ENCODE assay signal across 29 cellular contexts in genomic region chr1:235151033-235151432, GRCh38. TPM values are rescaled to one million over a fixed set of nuclear protein-coding genes. Genes with fewer than 3 reads are reported as not detected.
DNase-seq lines count a peak whose midpoint lies in the region; ATAC-seq, FAIRE-seq and TF ChIP-seq lines count a peak whose summit lies in the region.
"Had no signal": no experiment of that assay in that cellular context is flagged by ENCODE, and none has a peak within 500 bp of the region (broad histone marks: within the 10 kb centered on the region; RNA-seq: fewer than 3 reads in every experiment).

No MANE protein-coding gene starts in this region.

- peaks cover 48% of the 10 kb centered on the region for H3K36me3 ChIP-seq in CD8-positive, alpha-beta memory T cell (ENCODE audit: insufficient read depth, low read length)
- peaks cover 19 to 22% of the 10 kb centered on the region in 2 experiments for H3K36me3 ChIP-seq in keratinocyte (ENCODE audit: control insufficient read depth in 2 of 2, extremely low read depth in 1 of 2, insufficient read depth in 2 of 2, low read length in 2 of 2)
- peaks cover 45% of the 10 kb centered on the region for H3K36me3 ChIP-seq in effector memory CD4-positive, alpha-beta T cell (ENCODE audit: control insufficient read depth, insufficient read depth, low read length)

- H3K27ac Mint-ChIP-seq in CD4-positive, alpha-beta T cell: peak overlapping the region; percentile 22
- H3K27ac Mint-ChIP-seq in CD8-positive, alpha-beta memory T cell: peak overlapping the region in 7 of 8 donors; percentile 7 to 93 (median 29)
- H3K27ac Mint-ChIP-seq in activated naive CD8-positive, alpha-beta T cell treated with anti-CD3 and anti-CD28 coated beads, Interleukin-2, amount 10 ng/mL, durations not matched to agents 7 days and 5 days: peak overlapping the region; percentile 24
- H3K27ac Mint-ChIP-seq: dendritic cell treated with granulocyte-macrophage colony-stimulating factor and Interleukin-4, amounts not matched to agents 40 ng/mL and 50 ng/mL, for 4 days; HFFc6 had no signal

- no peaks in the 10 kb centered on the region for H3K9me3 Mint-ChIP-seq in CD4-positive, alpha-beta T cell
- no peaks in the 10 kb centered on the region for H3K9me3 Mint-ChIP-seq in CD8-positive, alpha-beta memory T cell
- no peaks in the 10 kb centered on the region for H3K9me3 Mint-ChIP-seq in activated naive CD8-positive, alpha-beta T cell treated with anti-CD3 and anti-CD28 coated beads, Interleukin-2, amount 10 ng/mL, durations not matched to agents 7 days and 5 days
- H3K9me3 Mint-ChIP-seq: dendritic cell treated with granulocyte-macrophage colony-stimulating factor and Interleukin-4, amounts not matched to agents 40 ng/mL and 50 ng/mL, for 4 days; HFFc6; naive B cell had no signal

- no peaks in the 10 kb centered on the region for H3K9me3 ChIP-seq in CD4-positive, alpha-beta T cell (ENCODE audit: control insufficient read depth, low read length)
- no peaks in the 10 kb centered on the region for H3K9me3 ChIP-seq in CD8-positive, alpha-beta memory T cell (ENCODE audit: low read length)
- no peaks in the 10 kb centered on the region for H3K9me3 ChIP-seq in keratinocyte (ENCODE audit: control insufficient read depth, low read depth, low read length)
- no peaks in the 10 kb centered on the region for H3K9me3 ChIP-seq in effector memory CD4-positive, alpha-beta T cell (ENCODE audit: control insufficient read depth, low read length)
- H3K9me3 ChIP-seq: ascending aorta, psoas muscle, vagina had no signal

- H3K9ac ChIP-seq in keratinocyte (ENCODE audit: control insufficient read depth, extremely low read depth, insufficient read depth, low read length): no peak overlapping the region
- H3K9ac ChIP-seq: GM23248 had no signal

- dilution Hi-C loops in keratinocyte (cut with MboI; ENCODE audit: extremely low pct_ligation_motif_present, low sequenced_read_pairs): no loop called here

- DNase-seq in CD4-positive, alpha-beta T cell: no peak
- DNase-seq in CD8-positive, alpha-beta memory T cell: no peak
- no peak for DNase-seq in activated naive CD8-positive, alpha-beta T cell treated with anti-CD3 and anti-CD28 coated beads, Interleukin-2, amount 10 ng/mL, durations not matched to agents 7 days and 5 days
- DNase-seq in keratinocyte (ENCODE audit: low read depth, low spot score): no peak
- no peak for DNase-seq in effector memory CD4-positive, alpha-beta T cell
- DNase-seq in NCI-H1417 treated with DMSO at 0.1 percent for 48 hours (lab: John Stamatoyannopoulos, UW): no peak
- no peak for DNase-seq in NCI-H345 (lab: John Stamatoyannopoulos, UW)
- DNase-seq: C1 segment of cervical spinal cord; central memory CD4-positive, alpha-beta T cell; GM23248; HFFc6; hypothalamus; left ventricle myocardium superior; naive B cell; NCI-H1048; NCI-H1694 treated with DMSO at 0.1 percent for 48 hours; NCI-H524 treated with DMSO at 0.1 percent for 48 hours; nucleus accumbens; psoas muscle; SHP77 treated with DMSO at 0.1 percent for 48 hours; stimulated activated CD4-positive, alpha-beta T cell treated with anti-CD3 and anti-CD28 coated beads, Interleukin-4, amount 100 ng/mL, for 4 hours; stimulated activated naive CD4-positive, alpha-beta T cell treated with Interleukin-2 at 50 U/mL for 16 hours; T-helper 9 cell had no signal

- H4K20me1 ChIP-seq in keratinocyte (ENCODE audit: control insufficient read depth, extremely low read depth, insufficient read depth, low read length): no peaks in the 10 kb centered on the region

- H3K27ac ChIP-seq in CD4-positive, alpha-beta T cell (ENCODE audit: low read depth, low read length): no peak overlapping the region
- H3K27ac ChIP-seq in CD8-positive, alpha-beta memory T cell (ENCODE audit: low read depth, low read length): no peak overlapping the region
- H3K27ac ChIP-seq in keratinocyte (ENCODE audit: control insufficient read depth, insufficient read depth, low read length): peak overlapping the region; percentile 34
- H3K27ac ChIP-seq in effector memory CD4-positive, alpha-beta T cell (ENCODE audit: insufficient read depth, low read length, poor library complexity, severe bottlenecking): no peak overlapping the region
- H3K27ac ChIP-seq: ascending aorta, GM23248, psoas muscle, vagina, VCaP had no signal

- no peak for FAIRE-seq in keratinocyte (lab: Jason Lieb, UNC)
- FAIRE-seq: D721Med had no signal

- H2AFZ ChIP-seq in keratinocyte (ENCODE audit: control insufficient read depth, low read length): no peak overlapping the region
- H2AFZ ChIP-seq: GM23248 had no signal

- H3K4me1 Mint-ChIP-seq in CD4-positive, alpha-beta T cell (ENCODE audit: low read depth): peaks cover 23% of the 10 kb centered on the region
- peaks cover 32 to 57% (median 39%) of the 10 kb centered on the region in 3 donors for H3K4me1 Mint-ChIP-seq in CD8-positive, alpha-beta memory T cell
- H3K4me1 Mint-ChIP-seq in activated naive CD8-positive, alpha-beta T cell treated with anti-CD3 and anti-CD28 coated beads, Interleukin-2, amount 10 ng/mL, durations not matched to agents 7 days and 5 days: peaks cover 26% of the 10 kb centered on the region

- intact Hi-C loops in CD4-positive, alpha-beta T cell (cut with DNase I, micrococcal nuclease): no loop called here

- peaks cover 84% of the 10 kb centered on the region for H3K36me3 Mint-ChIP-seq in CD4-positive, alpha-beta T cell (ENCODE audit: low read depth)
- peaks cover 14 to 83% (median 22%) of the 10 kb centered on the region in 3 donors for H3K36me3 Mint-ChIP-seq in CD8-positive, alpha-beta memory T cell
- H3K36me3 Mint-ChIP-seq in activated naive CD8-positive, alpha-beta T cell treated with anti-CD3 and anti-CD28 coated beads, Interleukin-2, amount 10 ng/mL, durations not matched to agents 7 days and 5 days: peaks cover 35% of the 10 kb centered on the region

- H3K79me2 ChIP-seq in keratinocyte (ENCODE audit: control insufficient read depth, insufficient read depth, low read length): peaks cover 11% of the 10 kb centered on the region

- no peak overlapping the region for H3K4me2 ChIP-seq in keratinocyte (ENCODE audit: control insufficient read depth, extremely low read depth, insufficient read depth, low read depth, low read length)

- no peak for TF ChIP-seq CTCF in CD4-positive, alpha-beta T cell (IDR thresholded peaks at IDR 0.05)
- TF ChIP-seq CTCF in keratinocyte (optimal IDR thresholded peaks at IDR 0.05 in 1 of 3, IDR thresholded peaks at IDR 0.05 in 1 of 3, conservative IDR thresholded peaks at IDR 0.05 in 1 of 3; ENCODE audit: extremely low read depth in 1 of 3, insufficient read depth in 2 of 3, low read length in 3 of 3): no peak

- H3K4me3 Mint-ChIP-seq in CD4-positive, alpha-beta T cell: no peak overlapping the region
- peak overlapping the region in 1 of 7 donors; percentile 62 for H3K4me3 Mint-ChIP-seq in CD8-positive, alpha-beta memory T cell
- no peak overlapping the region for H3K4me3 Mint-ChIP-seq in activated naive CD8-positive, alpha-beta T cell treated with anti-CD3 and anti-CD28 coated beads, Interleukin-2, amount 10 ng/mL, durations not matched to agents 7 days and 5 days
- H3K4me3 Mint-ChIP-seq: dendritic cell treated with granulocyte-macrophage colony-stimulating factor and Interleukin-4, amounts not matched to agents 40 ng/mL and 50 ng/mL, for 4 days; HFFc6 had no signal

- CTCF ChIA-PET in CD4-positive, alpha-beta T cell (lab: Charles Lee): interaction anchor here (1.3 kb wide), 1 partner anchor 10 kb away, joined by 3 read pairs; the partner anchor contains the start of gene RBM34
- CTCF ChIA-PET in CD8-positive, alpha-beta memory T cell (lab: Charles Lee): no interaction called here

- H3K4me1 ChIP-seq in CD8-positive, alpha-beta memory T cell (ENCODE audit: insufficient read depth, low read length): peaks cover 1% of the 10 kb centered on the region
- H3K4me1 ChIP-seq in keratinocyte (ENCODE audit: control insufficient read depth, extremely low read depth, insufficient read depth, low read length): no peaks in the 10 kb centered on the region
- peaks cover 4% of the 10 kb centered on the region for H3K4me1 ChIP-seq in effector memory CD4-positive, alpha-beta T cell (ENCODE audit: control insufficient read depth, insufficient read depth, low read length, poor library complexity, severe bottlenecking)
- H3K4me1 ChIP-seq: ascending aorta, psoas muscle had no signal

- H3K27me3 Mint-ChIP-seq in CD4-positive, alpha-beta T cell: no peaks in the 10 kb centered on the region
- no peaks in the 10 kb centered on the region for H3K27me3 Mint-ChIP-seq in CD8-positive, alpha-beta memory T cell
- no peaks in the 10 kb centered on the region for H3K27me3 Mint-ChIP-seq in activated naive CD8-positive, alpha-beta T cell treated with anti-CD3 and anti-CD28 coated beads, Interleukin-2, amount 10 ng/mL, durations not matched to agents 7 days and 5 days
- H3K27me3 Mint-ChIP-seq: dendritic cell treated with granulocyte-macrophage colony-stimulating factor and Interleukin-4, amounts not matched to agents 40 ng/mL and 50 ng/mL, for 4 days; naive B cell had no signal

- POLR2A ChIA-PET in CD4-positive, alpha-beta T cell (lab: Charles Lee): interaction anchor here (1.4 kb wide), 1 partner anchor 10 kb away, joined by 4 read pairs; the partner anchor contains the start of gene RBM34
- POLR2A ChIA-PET in CD8-positive, alpha-beta memory T cell (lab: Charles Lee): interaction anchor here (1.3 kb wide), 1 partner anchor 10 kb away, joined by 4 read pairs; the partner anchor contains the start of gene RBM34
- POLR2A ChIA-PET in activated naive CD8-positive, alpha-beta T cell treated with anti-CD3 and anti-CD28 coated beads, Interleukin-2, amount 10 ng/mL, durations not matched to agents 7 days and 5 days (lab: Charles Lee): no interaction called here

- H3K9me1 ChIP-seq in keratinocyte (ENCODE audit: control insufficient read depth, extremely low read depth, insufficient read depth, low read length): no peaks in the 10 kb centered on the region

- H3K27me3 ChIP-seq in CD4-positive, alpha-beta T cell (ENCODE audit: control insufficient read depth, insufficient read depth, low read length): no peaks in the 10 kb centered on the region
- no peaks in the 10 kb centered on the region for H3K27me3 ChIP-seq in CD8-positive, alpha-beta memory T cell (ENCODE audit: insufficient read depth, low read length, poor library complexity, severe bottlenecking)
- no peaks in the 10 kb centered on the region for H3K27me3 ChIP-seq in keratinocyte (ENCODE audit: control insufficient read depth, extremely low read depth, insufficient read depth, low read length)
- no peaks in the 10 kb centered on the region for H3K27me3 ChIP-seq in effector memory CD4-positive, alpha-beta T cell (replicated peaks; ENCODE audit: control insufficient read depth, insufficient read depth, low read length, poor library complexity, severe bottlenecking)
- H3K27me3 ChIP-seq: ascending aorta, vagina had no signal

- no peak overlapping the region for H3K4me3 ChIP-seq in CD8-positive, alpha-beta memory T cell (ENCODE audit: low read length)
- no peak overlapping the region for H3K4me3 ChIP-seq in keratinocyte (ENCODE audit: control insufficient read depth in 2 of 3, extremely low read depth in 1 of 3, insufficient read depth in 2 of 3, low read depth in 1 of 3, low read length in 3 of 3)
- no peak overlapping the region for H3K4me3 ChIP-seq in effector memory CD4-positive, alpha-beta T cell (ENCODE audit: insufficient read depth, low read depth, low read length, poor library complexity, severe bottlenecking)
- H3K4me3 ChIP-seq: ascending aorta, GM23248, psoas muscle, vagina had no signal

- ATAC-seq in CD4-positive, alpha-beta T cell (ENCODE audit: poor library complexity): no peak
- no peak for ATAC-seq in activated naive CD8-positive, alpha-beta T cell treated with anti-CD3 and anti-CD28 coated beads, Interleukin-2, amount 10 ng/mL, durations not matched to agents 7 days and 5 days (ENCODE audit: low read depth)
- ATAC-seq in HG03097 (IDR thresholded peaks at IDR 0.05; ENCODE audit: low FRiP score, unreplicated experiment): no peak
- ATAC-seq: left ventricle myocardium superior, psoas muscle had no signal

RNA-seq across cellular contexts. Expression of gene RBM34, which starts 10.0 kb away (rescaled TPM):
- total RNA-seq in CD4-positive, alpha-beta T cell: 100 to 1,000 TPM; 195 to 218 TPM
- total RNA-seq in CD8-positive, alpha-beta memory T cell: 100 to 1,000 TPM; 121 to 130 TPM
- polyA plus RNA-seq in CD8-positive, alpha-beta memory T cell: 78.6 TPM
- total RNA-seq in activated naive CD8-positive, alpha-beta T cell treated with anti-CD3 and anti-CD28 coated beads, Interleukin-2, amount 10 ng/mL, durations not matched to agents 7 days and 5 days: 100 to 1,000 TPM; 129 to 134 TPM
- 22.0 to 39.3 TPM (median 25.6 TPM) in 3 replicates for polyA plus RNA-seq in keratinocyte
- polyA plus RNA-seq in keratinocyte (2011; ENCODE audit: low read depth): 163 TPM
- 23.5 and 25.8 TPM in 2 replicates for polyA plus RNA-seq in keratinocyte (2011; cell fraction: cytosol; rRNA removed)
- polyA plus RNA-seq in keratinocyte (2011; cell fraction: nucleus; rRNA removed): 17.6 and 29.3 TPM in 2 replicates
- polyA plus RNA-seq in keratinocyte (2012; ENCODE audit: low replicate concordance): 71.6 and 78.1 TPM in 2 replicates
- polyA minus RNA-seq in keratinocyte: 9.0 to 22.2 TPM (median 18.9 TPM) in 3 replicates
- 7.5 TPM for polyA minus RNA-seq in keratinocyte (2011; cell fraction: cytosol; rRNA and poly(A)+ RNA removed)
- polyA minus RNA-seq in keratinocyte (2011; cell fraction: nucleus; rRNA and poly(A)+ RNA removed): 11.4 and 16.7 TPM in 2 replicates

RNA-seq across cellular contexts. Expression of gene TOMM20, which starts 22.4 kb away (rescaled TPM):
- 100 to 1,000 TPM; 129 to 133 TPM for total RNA-seq in CD4-positive, alpha-beta T cell
- 100 to 1,000 TPM; 108 to 115 TPM for total RNA-seq in CD8-positive, alpha-beta memory T cell
- polyA plus RNA-seq in CD8-positive, alpha-beta memory T cell: 59.8 TPM
- 10 to 100 TPM; 81.2 to 95.5 TPM for total RNA-seq in activated naive CD8-positive, alpha-beta T cell treated with anti-CD3 and anti-CD28 coated beads, Interleukin-2, amount 10 ng/mL, durations not matched to agents 7 days and 5 days
- polyA plus RNA-seq in keratinocyte: 67.9 to 140 TPM (median 77.9 TPM) in 3 replicates
- 70.5 TPM for polyA plus RNA-seq in keratinocyte (2011; ENCODE audit: low read depth)
- polyA plus RNA-seq in keratinocyte (2011; cell fraction: cytosol; rRNA removed): 58.6 and 93.3 TPM in 2 replicates
- polyA plus RNA-seq in keratinocyte (2011; cell fraction: nucleus; rRNA removed): 46.3 and 62.5 TPM in 2 replicates
- polyA plus RNA-seq in keratinocyte (2012; ENCODE audit: low replicate concordance): 90.7 and 112 TPM in 2 replicates
- polyA minus RNA-seq in keratinocyte: 16.4 to 52.5 TPM (median 23.5 TPM) in 3 replicates
- polyA minus RNA-seq in keratinocyte (2011; cell fraction: cytosol; rRNA and poly(A)+ RNA removed): 52.6 TPM
- polyA minus RNA-seq in keratinocyte (2011; cell fraction: nucleus; rRNA and poly(A)+ RNA removed): 25.7 and 45.0 TPM in 2 replicates
